ENCODE assay signal across 21 cellular contexts in genomic region chr9:111527347-111527746, GRCh38. TPM values are rescaled to one million over a fixed set of nuclear protein-coding genes. Genes with fewer than 3 reads are reported as not detected.
DNase-seq lines count a peak whose midpoint lies in the region; ATAC-seq, FAIRE-seq and TF ChIP-seq lines count a peak whose summit lies in the region.
"Had no signal": no experiment of that assay in that cellular context is flagged by ENCODE, and none has a peak within 500 bp of the region (broad histone marks: within the 10 kb centered on the region; RNA-seq: fewer than 3 reads in every experiment).

No MANE protein-coding gene starts in this region.

- peaks cover 18% of the 10 kb centered on the region for H3K36me3 Mint-ChIP-seq in T-helper 2 cell treated with Interferon-gamma antibody and Interleukin-4, amounts not matched to agents 5 μg/mL and 100 μg/mL, for 36 hours (ENCODE audit: low read depth)

- intact Hi-C loops in HepG2 (cut with micrococcal nuclease; ENCODE audit: unreplicated experiment): no loop called here
- intact Hi-C loops in head of caudate nucleus (cut with DNase I): loop anchor here (5.0 to 10.0 kb wide), 2 partner anchors 45 to 113 kb away; partner anchors contain the start of gene ECPAS

- TF ChIP-seq POLR2A in HepG2 (IDR thresholded peaks at IDR 0.05; ENCODE audit: insufficient read depth in 1 of 2, low read depth in 2 of 2, low read length in 2 of 2): no peak

- H3K9me3 Mint-ChIP-seq in T-helper 2 cell treated with Interferon-gamma antibody and Interleukin-4, amounts not matched to agents 5 μg/mL and 100 μg/mL, for 36 hours: peaks cover 4% of the 10 kb centered on the region

- no peak for TF ChIP-seq CTCF in HepG2 (CRISPR knock-in tag; IDR thresholded peaks at IDR 0.05)

- no peak for FAIRE-seq in HepG2 (lab: Jason Lieb, UNC)
- FAIRE-seq: GM18507 had no signal

- TF ChIP-seq EP300 in HepG2 (IDR thresholded peaks at IDR 0.05; ENCODE audit: low read depth in 2 of 2, low read length in 2 of 2) (no peak), HepG2 (CRISPR knock-in tag; IDR thresholded peaks at IDR 0.05; ENCODE audit: borderline replicate concordance) (no peak)

- no peak overlapping the region for H3K4me3 Mint-ChIP-seq in T-helper 2 cell treated with Interferon-gamma antibody and Interleukin-4, amounts not matched to agents 5 μg/mL and 100 μg/mL, for 36 hours
- H3K4me3 Mint-ChIP-seq: HFFc6 had no signal

- H3K27me3 ChIP-seq in iPS-15b (ENCODE audit: control insufficient read depth, insufficient read depth, low read length) (no peaks in the 10 kb centered on the region), HepG2 (ENCODE audit: control insufficient read depth in 1 of 2, insufficient read depth in 2 of 2, low read length in 2 of 2) (no peaks in the 10 kb centered on the region; a peak in 1 of 5 replicates)
- H3K27me3 ChIP-seq: esophagus muscularis mucosa, thyroid gland had no signal

- DNase-seq in AG08395 (ENCODE audit: low spot score) (peak; percentile 15), GM03348 (ENCODE audit: low spot score) (peak; percentile 8), HepG2 (ENCODE audit: low spot score) (no peak), head of caudate nucleus (no peak), NCI-H1092 (lab: John Stamatoyannopoulos, UW) (no peak)
- DNase-seq in T-helper 2 cell treated with Interferon-gamma antibody and Interleukin-4, amounts not matched to agents 5 μg/mL and 100 μg/mL, for 36 hours (ENCODE audit: low spot score): peak; percentile 7
- DNase-seq: activated gamma-delta T cell; AML-193; aorta; effector CD8-positive, alpha-beta T cell; HFFc6; Kasumi-1; NCI-H1417; NCI-H524 treated with DMSO at 0.1 percent for 48 hours; SW 1271; thyroid gland had no signal

- BruUV-seq in HepG2 (replicated peaks; lab: Mats Ljungman, UMichigan): no TSS peak

- H3K27me3 Mint-ChIP-seq in T-helper 2 cell treated with Interferon-gamma antibody and Interleukin-4, amounts not matched to agents 5 μg/mL and 100 μg/mL, for 36 hours (ENCODE audit: low read depth): no peaks in the 10 kb centered on the region

- in situ Hi-C loops in HepG2 (cut with HindIII; ENCODE audit: extremely low pct_ligation_motif_present, low pct_unique_long_range_greater_than_20kb): no loop called here

- CTCF ChIA-PET in HepG2 (lab: Yijun Ruan, JAX; ENCODE audit: low intra/inter-chr PET ratio, low total read pairs): no interaction called here

- peaks cover 34% of the 10 kb centered on the region for H3K4me1 ChIP-seq in iPS-15b (ENCODE audit: control insufficient read depth, insufficient read depth, low read length)
- peaks cover 18% of the 10 kb centered on the region for H3K4me1 ChIP-seq in HepG2 (ENCODE audit: insufficient read depth, low read length)

- no peaks in the 10 kb centered on the region for H4K20me1 ChIP-seq in HepG2 (ENCODE audit: insufficient read depth, low read length)

- TF ChIP-seq RAD21 in HepG2 (CRISPR knock-in tag; IDR thresholded peaks at IDR 0.05): no peak

- H3K9me3 ChIP-seq in iPS-15b (ENCODE audit: control insufficient read depth, insufficient read depth, low read length) (no peaks in the 10 kb centered on the region), HepG2 (ENCODE audit: low read length) (no peaks in the 10 kb centered on the region)
- H3K9me3 ChIP-seq: esophagus muscularis mucosa, thyroid gland had no signal

- H3K79me2 ChIP-seq in HepG2 (ENCODE audit: insufficient read depth, low read length): no peaks in the 10 kb centered on the region

- H3K36me3 ChIP-seq in iPS-15b (ENCODE audit: control insufficient read depth, insufficient read depth, low read length) (peaks cover 14% of the 10 kb centered on the region), HepG2 (replicated peaks in 1 of 2; ENCODE audit: control insufficient read depth in 1 of 2, insufficient read depth in 2 of 2, low read length in 2 of 2) (peaks cover 0 to 5% of the 10 kb centered on the region in 2 experiments; a peak in 1 of 5 replicates)

- POLR2A ChIA-PET in HepG2 (lab: Yijun Ruan, JAX): no interaction called here

- no peak overlapping the region for H3K27ac ChIP-seq in HepG2 (ENCODE audit: extremely low read length, insufficient read depth, low read length)
- H3K27ac ChIP-seq: esophagus muscularis mucosa, thyroid gland had no signal

- no peak overlapping the region for H2AFZ ChIP-seq in HepG2 (ENCODE audit: low read length)

- no peak overlapping the region for H3K4me2 ChIP-seq in HepG2 (ENCODE audit: low read depth, low read length)

- H3K4me3 ChIP-seq in iPS-15b (ENCODE audit: low read depth, low read length): no peak overlapping the region
- H3K4me3 ChIP-seq in HepG2 (replicated peaks in 1 of 3; ENCODE audit: insufficient read depth in 1 of 3, low read depth in 2 of 3, low read length in 3 of 3): no peak overlapping the region
- H3K4me3 ChIP-seq: esophagus muscularis mucosa, thyroid gland had no signal

- ATAC-seq in HepG2: no peak
- no peak for ATAC-seq in HG02678 (IDR thresholded peaks at IDR 0.05; ENCODE audit: unreplicated experiment)
- ATAC-seq: Right ventricle myocardium inferior had no signal

- H3K9ac ChIP-seq in iPS-15b (ENCODE audit: low read depth, low read length): peak overlapping the region; percentile 28
- H3K9ac ChIP-seq in HepG2 (ENCODE audit: insufficient read depth, low read depth, low read length): no peak overlapping the region

- H3K27ac Mint-ChIP-seq in T-helper 2 cell treated with Interferon-gamma antibody and Interleukin-4, amounts not matched to agents 5 μg/mL and 100 μg/mL, for 36 hours: no peak overlapping the region
- H3K27ac Mint-ChIP-seq: HFFc6 had no signal

- 100% methylated on average over 2 of the region's 2 CpGs for WGBS in HepG2 (ENCODE audit: low lambda C conversion rate)

- H3K4me1 Mint-ChIP-seq in T-helper 2 cell treated with Interferon-gamma antibody and Interleukin-4, amounts not matched to agents 5 μg/mL and 100 μg/mL, for 36 hours (ENCODE audit: low read depth): peaks cover 19% of the 10 kb centered on the region

TF ChIP-seq in HepG2, 621 proteins besides CTCF, POLR2A, EP300 and RAD21 (continues in another document):
- no peak for TF ChIP-seq ZNF724P (CRISPR knock-in tag; IDR thresholded peaks at IDR 0.05; ENCODE audit: borderline replicate concordance)
- no peak for TF ChIP-seq TAF15 (IDR thresholded peaks at IDR 0.05; ENCODE audit: low read depth, low read length, poor library complexity, severe bottlenecking)
- no peak for TF ChIP-seq ZIK1 (CRISPR knock-in tag; IDR thresholded peaks at IDR 0.05; ENCODE audit: borderline replicate concordance, low read depth)
- no peak for TF ChIP-seq SKI (IDR thresholded peaks at IDR 0.05; ENCODE audit: partially characterized antibody)
- no peak for TF ChIP-seq ZNF703 (CRISPR knock-in tag; IDR thresholded peaks at IDR 0.05; ENCODE audit: borderline replicate concordance)
- TF ChIP-seq NBN (conservative IDR thresholded peaks at IDR 0.05): no peak
- TF ChIP-seq MTF2 (CRISPR knock-in tag; IDR thresholded peaks at IDR 0.05; ENCODE audit: borderline replicate concordance): no peak

RNA-seq across cellular contexts. Expression of gene ZNF483, which starts 2.4 kb away (rescaled TPM):
- total RNA-seq in HepG2 (2016; rRNA removed; fragmentation: Illumina TruSeq; extraction: Trizol): 9.5 and 15.7 TPM in 2 replicates
- 10.6 and 15.0 TPM in 2 replicates for total RNA-seq in HepG2 (2016; cell fraction: cytosol; rRNA removed; fragmentation: Illumina TruSeq; extraction: Trizol; ENCODE audit: low read depth)
- total RNA-seq in HepG2 (2016; cell fraction: insoluble cytoplasmic fraction; rRNA removed; fragmentation: Illumina TruSeq; extraction: Trizol): 7.7 and 14.2 TPM in 2 replicates
- 6.0 and 8.2 TPM in 2 replicates for total RNA-seq in HepG2 (2016; cell fraction: membrane; rRNA removed; fragmentation: Illumina TruSeq; extraction: Trizol)
- 9.4 and 10.0 TPM in 2 replicates for total RNA-seq in HepG2 (2016; cell fraction: nucleus; rRNA removed; fragmentation: Illumina TruSeq; extraction: Trizol)
- polyA plus RNA-seq in HepG2 (2011; rRNA removed): 1.4 and 2.0 TPM in 2 replicates
- polyA plus RNA-seq in HepG2 (2011; cell fraction: cytosol; rRNA removed): 0.50 and 0.87 TPM in 2 replicates
- polyA plus RNA-seq in HepG2 (2011; cell fraction: nucleus; rRNA removed): 0.93 and 1.8 TPM in 2 replicates
- polyA plus RNA-seq in HepG2 (2012): 1.2 and 1.3 TPM in 2 replicates
- 0.29 and 0.40 TPM in 2 replicates for polyA plus RNA-seq in HepG2 (2016; cell fraction: cytosol; fragmentation: Illumina TruSeq; extraction: Trizol; ENCODE audit: low read depth)
- 0.85 and 1.6 TPM in 2 replicates for polyA plus RNA-seq in HepG2 (2016; cell fraction: insoluble cytoplasmic fraction; fragmentation: Illumina TruSeq; extraction: Trizol; ENCODE audit: low read depth)
- polyA plus RNA-seq in HepG2 (2016; cell fraction: membrane; fragmentation: Illumina TruSeq; extraction: Trizol; ENCODE audit: low read depth): 0.57 and 0.60 TPM in 2 replicates
- polyA plus RNA-seq in HepG2 (2016; cell fraction: nucleus; fragmentation: Illumina TruSeq; extraction: Trizol; ENCODE audit: insufficient read depth, low read depth): 1.8 and 2.5 TPM in 2 replicates
- polyA minus RNA-seq in HepG2 (2011; rRNA and poly(A)+ RNA removed; ENCODE audit: low replicate concordance): 6.2 TPM in 1 of 2 replicates, not detected in the other
- polyA minus RNA-seq in HepG2 (2011; cell fraction: cytosol; rRNA and poly(A)+ RNA removed): 3.0 and 3.3 TPM in 2 replicates
- polyA minus RNA-seq in HepG2 (2011; cell fraction: nucleus; rRNA and poly(A)+ RNA removed): 13.4 and 23.1 TPM in 2 replicates

RNA-seq across cellular contexts. Expression of gene ECPAS, which starts 43.2 kb away (rescaled TPM):
- 58.0 and 81.7 TPM in 2 replicates for total RNA-seq in HepG2 (2016; rRNA removed; fragmentation: Illumina TruSeq; extraction: Trizol)
- 16.5 and 19.4 TPM in 2 replicates for total RNA-seq in HepG2 (2016; cell fraction: cytosol; rRNA removed; fragmentation: Illumina TruSeq; extraction: Trizol; ENCODE audit: low read depth)
- total RNA-seq in HepG2 (2016; cell fraction: insoluble cytoplasmic fraction; rRNA removed; fragmentation: Illumina TruSeq; extraction: Trizol): 61.7 and 85.2 TPM in 2 replicates
- 25.2 and 25.7 TPM in 2 replicates for total RNA-seq in HepG2 (2016; cell fraction: membrane; rRNA removed; fragmentation: Illumina TruSeq; extraction: Trizol)
- 62.2 and 69.4 TPM in 2 replicates for total RNA-seq in HepG2 (2016; cell fraction: nucleus; rRNA removed; fragmentation: Illumina TruSeq; extraction: Trizol)
- polyA plus RNA-seq in HepG2 (2011; rRNA removed): 35.3 and 37.3 TPM in 2 replicates
- polyA plus RNA-seq in HepG2 (2011; cell fraction: cytosol; rRNA removed): 14.0 and 19.7 TPM in 2 replicates
- 50.5 and 56.3 TPM in 2 replicates for polyA plus RNA-seq in HepG2 (2011; cell fraction: nucleus; rRNA removed)
- polyA plus RNA-seq in HepG2 (2012): 43.2 and 54.3 TPM in 2 replicates
- 2.2 and 2.5 TPM in 2 replicates for polyA plus RNA-seq in HepG2 (2016; cell fraction: cytosol; fragmentation: Illumina TruSeq; extraction: Trizol; ENCODE audit: low read depth)
- polyA plus RNA-seq in HepG2 (2016; cell fraction: insoluble cytoplasmic fraction; fragmentation: Illumina TruSeq; extraction: Trizol; ENCODE audit: low read depth): 45.7 and 50.1 TPM in 2 replicates
- 6.0 and 8.2 TPM in 2 replicates for polyA plus RNA-seq in HepG2 (2016; cell fraction: membrane; fragmentation: Illumina TruSeq; extraction: Trizol; ENCODE audit: low read depth)
- 45.4 and 52.1 TPM in 2 replicates for polyA plus RNA-seq in HepG2 (2016; cell fraction: nucleus; fragmentation: Illumina TruSeq; extraction: Trizol; ENCODE audit: insufficient read depth, low read depth)
- polyA minus RNA-seq in HepG2 (2011; rRNA and poly(A)+ RNA removed; ENCODE audit: low replicate concordance): 61.8 and 69.9 TPM in 2 replicates
- 69.1 and 80.5 TPM in 2 replicates for polyA minus RNA-seq in HepG2 (2011; cell fraction: cytosol; rRNA and poly(A)+ RNA removed)
- polyA minus RNA-seq in HepG2 (2011; cell fraction: nucleus; rRNA and poly(A)+ RNA removed): 141 and 183 TPM in 2 replicates

Comparison
In these comparisons a context has a peak if more than half of its experiments do, and no peak if none do; other contexts are left out.
1. DNase-seq: peak in AG08395 (single experiment), GM03348 (single experiment) and T-helper 2 cell treated with Interferon-gamma antibody and Interleukin-4, amounts not matched to agents 5 μg/mL and 100 μg/mL, for 36 hours (single experiment); none in HepG2 (single experiment), head of caudate nucleus (0 of 42) and NCI-H1092 (single experiment).